Comparison of ENCODE assay signal across 20 cellular contexts in the genomic region with DNA sequence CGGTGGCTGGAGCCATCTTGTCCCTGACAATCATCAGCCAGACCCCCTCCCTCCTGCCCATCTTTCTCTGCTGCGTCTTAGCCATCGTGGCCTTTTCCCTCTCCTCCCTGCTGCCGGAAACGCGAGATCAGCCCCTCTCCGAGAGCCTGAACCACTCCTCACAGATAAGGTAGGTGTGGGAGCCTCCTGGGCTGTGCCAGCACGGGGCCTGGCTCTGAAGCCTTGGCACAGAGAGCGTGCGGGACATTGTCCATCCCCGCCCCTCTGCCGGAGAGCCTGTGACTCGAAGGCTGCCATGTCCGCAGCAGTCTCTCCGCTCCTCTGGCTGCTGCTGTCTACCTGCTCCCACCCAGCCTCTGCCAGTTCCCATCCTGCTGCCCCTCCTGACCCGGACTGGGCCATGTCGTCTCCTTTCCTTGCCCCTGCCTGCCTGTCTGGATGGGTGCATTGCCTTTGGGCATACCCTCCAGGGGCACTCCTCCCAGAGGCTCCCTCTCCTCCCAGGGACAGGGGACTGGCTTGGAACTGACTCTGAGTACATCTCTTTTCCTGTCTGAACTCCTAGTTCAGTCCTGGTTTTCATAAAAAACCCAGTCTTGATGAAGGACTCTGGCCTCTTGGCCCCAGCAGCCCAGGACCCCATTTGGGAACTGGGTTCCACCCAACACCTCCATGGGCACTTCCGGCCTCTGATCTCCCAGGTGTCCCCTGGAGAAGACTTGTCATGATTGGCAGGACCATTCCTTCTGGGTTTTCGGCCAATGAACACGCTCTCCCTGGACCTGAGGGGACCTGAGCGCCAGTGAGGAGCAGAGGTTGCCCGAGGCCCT. TPM values are rescaled to one million over a fixed set of nuclear protein-coding genes. Genes with fewer than 3 reads are reported as not detected.
"Had no signal": no experiment of that assay in that cellular context is flagged by ENCODE, and none has a peak within 500 bp of the region (broad histone marks: within the 10 kb centered on the region; RNA-seq: fewer than 3 reads in every experiment).

No MANE protein-coding gene starts in this region.

- DNase-seq: IMR-90, Karpas-422, KG1, MG63, NCI-H1092 treated with DMSO at 0.1 percent for 48 hours, NCI-H1436, NCI-H187, NCI-H2029, NCI-H2081 treated with DMSO at 0.1 percent for 48 hours, NCI-H2171, NCI-H226, NCI-H446, NCI-H510A, NCI-H524 treated with DMSO at 0.1 percent for 48 hours, NCI-H774, SHP77, SK-N-SH had no signal

- H3K9me3 ChIP-seq: MG63, SK-N-SH had no signal

- H3K36me3 ChIP-seq: MG63 had no signal

- H3K27me3 ChIP-seq: MG63 had no signal

- H3K4me3 ChIP-seq: MG63 had no signal

- ATAC-seq: HepG2 had no signal

RNA-seq across cellular contexts. Expression of a gene that starts 34.5 kb away (rescaled TPM):
- total RNA-seq: HepG2, HT1080, SK-MEL-5 had no signal

RNA-seq across cellular contexts. Expression of a gene that starts 51.0 kb away (rescaled TPM):
- total RNA-seq: HepG2, HT1080 had no signal
